ENCODE assay signal across 20 cellular contexts in the genomic region with DNA sequence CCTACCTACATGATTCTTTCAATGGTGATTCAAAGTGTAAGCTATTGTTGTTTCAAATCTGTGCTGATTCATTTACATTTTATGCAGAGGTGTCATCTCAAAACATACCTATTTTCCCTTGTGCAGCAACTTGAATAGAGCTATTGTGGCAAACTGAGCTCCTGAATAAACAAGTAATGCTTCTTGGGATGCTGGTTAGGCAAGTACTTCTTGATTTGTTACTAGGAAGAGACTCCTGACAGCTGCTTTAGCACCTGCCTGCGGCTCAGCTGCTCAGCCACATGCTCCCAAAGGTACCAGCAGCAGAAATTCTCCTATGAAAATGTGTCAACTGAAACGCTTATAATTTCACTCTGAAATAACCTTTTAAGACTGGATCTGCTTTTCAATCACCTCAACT.
DNase-seq lines count a peak whose midpoint lies in the region; ATAC-seq and TF ChIP-seq lines count a peak whose summit lies in the region.
"Had no signal": no experiment of that assay in that cellular context is flagged by ENCODE, and none has a peak within 500 bp of the region (broad histone marks: within the 10 kb centered on the region; RNA-seq: fewer than 3 reads in every experiment).

No MANE protein-coding gene starts in this region.

- no peaks in the 10 kb centered on the region for H3K36me3 Mint-ChIP-seq in immature natural killer cell
- no peaks in the 10 kb centered on the region for H3K36me3 Mint-ChIP-seq in CD4-positive, alpha-beta T cell (ENCODE audit: low read depth)

- peaks cover 0 to 9% of the 10 kb centered on the region in 2 donors for H3K36me3 ChIP-seq in ascending aorta
- H3K36me3 ChIP-seq: MG63 had no signal

- H3K9me3 Mint-ChIP-seq in immature natural killer cell, result peaks cover 3 to 37% (median 10%) of the 10 kb centered on the region in 6 donors
- H3K9me3 Mint-ChIP-seq in CD4-positive, alpha-beta T cell, result peaks cover 6% of the 10 kb centered on the region

- H3K4me1 Mint-ChIP-seq in immature natural killer cell, result no peaks in the 10 kb centered on the region
- H3K4me1 Mint-ChIP-seq in CD4-positive, alpha-beta T cell (ENCODE audit: low read depth), result no peaks in the 10 kb centered on the region

- no peak overlapping the region for H3K4me3 ChIP-seq in ascending aorta
- H3K4me3 ChIP-seq: MG63 had no signal

- ATAC-seq in CD4-positive, alpha-beta T cell (ENCODE audit: poor library complexity), result no peak
- ATAC-seq: HCT116 had no signal

- H3K4me1 ChIP-seq in ascending aorta, result no peaks in the 10 kb centered on the region

- no peak for TF ChIP-seq CTCF in CD4-positive, alpha-beta T cell (IDR thresholded peaks at IDR 0.05)
- TF ChIP-seq CTCF in ascending aorta (IDR thresholded peaks at IDR 0.05), result no peak

- H3K27me3 Mint-ChIP-seq in immature natural killer cell (ENCODE audit: low read depth in 3 of 3), result peaks cover 0 to 2% (median 0%) of the 10 kb centered on the region in 3 donors
- H3K27me3 Mint-ChIP-seq in CD4-positive, alpha-beta T cell, result peaks cover 6% of the 10 kb centered on the region

- peak; percentile 34 for DNase-seq in G401 (ENCODE audit: low spot score)
- peak; percentile 20 for DNase-seq in HPDE6-E6E7 (ENCODE audit: extremely low spot score)
- DNase-seq in epithelial cell of prostate (ENCODE audit: low read depth, low spot score), result peak; percentile 74
- peak; percentile 28 for DNase-seq in putamen (ENCODE audit: low spot score)
- DNase-seq in immature natural killer cell, result no peak
- no peak for DNase-seq in CD4-positive, alpha-beta T cell
- no peak for DNase-seq in ascending aorta (ENCODE audit: low spot score in 2 of 2)
- DNase-seq: C1 segment of cervical spinal cord; DMS79 treated with DMSO at 0.1 percent for 48 hours; Kasumi-1; MG63; NCI-H1048; NCI-H1436; NCI-H1930; NCI-H446 treated with DMSO at 0.1 percent for 48 hours; NCI-H748 treated with DMSO at 0.1 percent for 48 hours; NK-92 treated with Interleukin-12 subunit alpha and Interleukin-12 subunit beta, amount 100 ng/mL, for 24 hours; SHP77 treated with DMSO at 0.1 percent for 48 hours; SK-N-SH had no signal

- no peak overlapping the region for H3K4me3 Mint-ChIP-seq in immature natural killer cell
- no peak overlapping the region for H3K4me3 Mint-ChIP-seq in CD4-positive, alpha-beta T cell

- H3K27me3 ChIP-seq in CD4-positive, alpha-beta T cell (ENCODE audit: control insufficient read depth, insufficient read depth, low read length), result no peaks in the 10 kb centered on the region
- H3K27me3 ChIP-seq in ascending aorta, result no peaks in the 10 kb centered on the region
- H3K27me3 ChIP-seq: MG63 had no signal

- peaks cover 3% of the 10 kb centered on the region for H3K9me3 ChIP-seq in CD4-positive, alpha-beta T cell (ENCODE audit: control insufficient read depth, low read length)
- H3K9me3 ChIP-seq in ascending aorta, result peaks cover 0 to 5% of the 10 kb centered on the region in 2 donors
- H3K9me3 ChIP-seq: MG63, SK-N-SH had no signal

- POLR2A ChIA-PET in CD4-positive, alpha-beta T cell (lab: Charles Lee), result no interaction called here

- H3K27ac Mint-ChIP-seq in immature natural killer cell, result no peak overlapping the region
- no peak overlapping the region for H3K27ac Mint-ChIP-seq in CD4-positive, alpha-beta T cell

- intact Hi-C loops in CD4-positive, alpha-beta T cell (cut with DNase I, micrococcal nuclease), result no loop called here
- intact Hi-C loops in ascending aorta (cut with DNase I), result loop anchor here (5.0 kb wide), 1 partner anchor 507 kb away; no protein-coding TSS in a partner anchor

- in situ Hi-C loops in G401 (cut with HindIII; ENCODE audit: low sequenced_read_pairs), result no loop called here

- H3K27ac ChIP-seq in epithelial cell of prostate (no peak overlapping the region), ascending aorta (no peak overlapping the region)
- H3K27ac ChIP-seq in CD4-positive, alpha-beta T cell (ENCODE audit: low read depth, low read length), result no peak overlapping the region

- CTCF ChIA-PET in CD4-positive, alpha-beta T cell (lab: Charles Lee), result no interaction called here

Comparison
In these comparisons a context has a peak if more than half of its experiments do, and no peak if none do; other contexts are left out.
1. DNase-seq: peak in G401 (single experiment), HPDE6-E6E7 (single experiment), epithelial cell of prostate (single experiment) and putamen (single experiment); none in immature natural killer cell (0 of 3), CD4-positive, alpha-beta T cell (0 of 10) and ascending aorta (0 of 2).